In genomic region chr17:75301502-75302206, GRCh38 we compare ENCODE assay signal across 21 cellular contexts.
"Had no signal": no experiment of that assay in that cellular context is flagged by ENCODE, and none has a peak within 500 bp of the region (broad histone marks: within the 10 kb centered on the region; RNA-seq: fewer than 3 reads in every experiment).

No MANE protein-coding gene starts in this region.

- H3K36me3 ChIP-seq: heart right ventricle, pancreas, right atrium auricular region, thyroid gland had no signal

- H3K4me3 Mint-ChIP-seq: activated CD8-positive, alpha-beta T cell treated with anti-CD3 and anti-CD28 coated beads, Interleukin-2, amount 10 ng/mL, durations not matched to agents 7 days and 5 days; activated naive CD4-positive, alpha-beta T cell treated with anti-CD3 and anti-CD28 coated beads, Interleukin-2, amount 50 U/mL, for 24 hours; activated T-helper 1 cell treated with anti-CD3 and anti-CD28 coated beads, Interleukin-12 subunit alpha, Interleukin-12 subunit beta, Interleukin-2, Interleukin-4 antibody, amounts not matched to agents 30 ng/mL and 10 ng/mL and 1 ng/mL, durations not matched to agents 14 hours and 24 hours and 36 hours; brain; natural killer cell; stimulated activated naive CD8-positive, alpha-beta T cell treated with anti-CD3 and anti-CD28 coated beads, Interleukin-15, Interleukin-2, amounts not matched to agents 100 ng/mL and 50 ng/mL, for 24 hours; T-helper 1 cell treated with Interleukin-12 subunit alpha and Interleukin-12 subunit beta and Interleukin-4 antibody, amounts not matched to agents 30 μg/mL and 1 μg/mL, for 36 hours had no signal

- H3K27ac Mint-ChIP-seq: activated CD8-positive, alpha-beta T cell treated with anti-CD3 and anti-CD28 coated beads, Interleukin-2, amount 10 ng/mL, durations not matched to agents 7 days and 5 days; activated naive CD4-positive, alpha-beta T cell treated with anti-CD3 and anti-CD28 coated beads, Interleukin-2, amount 50 U/mL, for 24 hours; activated T-helper 1 cell treated with anti-CD3 and anti-CD28 coated beads, Interleukin-12 subunit alpha, Interleukin-12 subunit beta, Interleukin-2, Interleukin-4 antibody, amounts not matched to agents 30 ng/mL and 10 ng/mL and 1 ng/mL, durations not matched to agents 14 hours and 24 hours and 36 hours; brain; natural killer cell; stimulated activated naive CD8-positive, alpha-beta T cell treated with anti-CD3 and anti-CD28 coated beads, Interleukin-15, Interleukin-2, amounts not matched to agents 100 ng/mL and 50 ng/mL, for 24 hours had no signal

- H3K4me1 Mint-ChIP-seq: brain, natural killer cell had no signal

- H3K9me3 Mint-ChIP-seq: activated naive CD4-positive, alpha-beta T cell treated with anti-CD3 and anti-CD28 coated beads, Interleukin-2, amount 50 U/mL, for 24 hours; activated T-helper 1 cell treated with anti-CD3 and anti-CD28 coated beads, Interleukin-12 subunit alpha, Interleukin-12 subunit beta, Interleukin-2, Interleukin-4 antibody, amounts not matched to agents 30 ng/mL and 10 ng/mL and 1 ng/mL, durations not matched to agents 14 hours and 24 hours and 36 hours; brain; natural killer cell; stimulated activated naive CD8-positive, alpha-beta T cell treated with anti-CD3 and anti-CD28 coated beads, Interleukin-15, Interleukin-2, amounts not matched to agents 100 ng/mL and 50 ng/mL, for 24 hours; T-helper 1 cell treated with Interleukin-12 subunit alpha and Interleukin-12 subunit beta and Interleukin-4 antibody, amounts not matched to agents 30 μg/mL and 1 μg/mL, for 36 hours had no signal

- H3K27me3 Mint-ChIP-seq: activated naive CD4-positive, alpha-beta T cell treated with anti-CD3 and anti-CD28 coated beads, Interleukin-2, amount 50 U/mL, for 24 hours; stimulated activated naive CD8-positive, alpha-beta T cell treated with anti-CD3 and anti-CD28 coated beads, Interleukin-15, Interleukin-2, amounts not matched to agents 100 ng/mL and 50 ng/mL, for 24 hours had no signal

- H3K4me3 ChIP-seq: heart right ventricle, pancreas, psoas muscle, right atrium auricular region, thyroid gland had no signal

- H3K27me3 ChIP-seq: heart right ventricle, pancreas, right atrium auricular region, thyroid gland had no signal

- H3K27ac ChIP-seq: pancreas, psoas muscle, right atrium auricular region, thyroid gland had no signal

- H3K4me1 ChIP-seq: pancreas, psoas muscle, right atrium auricular region, thyroid gland had no signal

- DNase-seq: activated CD4-positive, alpha-beta T cell treated with anti-CD3 and anti-CD28 coated beads, Interleukin-2, amount 50 U/mL, for 1 hour; activated CD4-positive, CD25-positive, alpha-beta regulatory T cell treated with anti-CD3 and anti-CD28 coated beads, Interleukin-2, amount 50 U/mL, for 72 hours; activated CD8-positive, alpha-beta T cell treated with anti-CD3 and anti-CD28 coated beads, Interleukin-2, amount 10 ng/mL, durations not matched to agents 7 days and 5 days; activated gamma-delta T cell; aorta; effector CD4-positive, alpha-beta T cell; foreskin fibroblast; heart right ventricle; natural killer cell; pancreas; psoas muscle; stimulated activated CD4-positive, alpha-beta T cell treated with anti-CD3 and anti-CD28 coated beads, Interleukin-12 subunit alpha, Interleukin-12 subunit beta, amount 100 ng/mL, for 4 hours; stimulated activated CD4-positive, alpha-beta T cell treated with anti-CD3 and anti-CD28 coated beads, Interleukin-4, amount 100 ng/mL, for 4 hours; T1000; thyroid gland had no signal

- H3K36me3 Mint-ChIP-seq: activated naive CD4-positive, alpha-beta T cell treated with anti-CD3 and anti-CD28 coated beads, Interleukin-2, amount 50 U/mL, for 24 hours; brain; natural killer cell had no signal

- H3K9me3 ChIP-seq: heart right ventricle, pancreas, psoas muscle, right atrium auricular region, thyroid gland had no signal

- ATAC-seq: activated CD8-positive, alpha-beta T cell treated with anti-CD3 and anti-CD28 coated beads, Interleukin-2, amount 10 ng/mL, durations not matched to agents 7 days and 5 days; natural killer cell; psoas muscle had no signal
